Comparison of ENCODE assay signal across 8 cellular contexts in genomic region chr7:16801111-16801542, GRCh38. TPM values are rescaled to one million over a fixed set of nuclear protein-coding genes. Genes with fewer than 3 reads are reported as not detected.
A peak's percentile ranks its signal among the peaks of the same experiment; 100 is the strongest.
DNase-seq lines count a peak whose midpoint lies in the region; ATAC-seq and TF ChIP-seq lines count a peak whose summit lies in the region.

No MANE protein-coding gene starts in this region.

- no peaks in the 10 kb centered on the region for H3K27me3 Mint-ChIP-seq in osteocyte (ENCODE audit: unreplicated experiment)

- H3K4me1 ChIP-seq in gastrocnemius medialis: no peaks in the 10 kb centered on the region

- H3K36me3 ChIP-seq in gastrocnemius medialis: no peaks in the 10 kb centered on the region

- H3K4me3 Mint-ChIP-seq in osteocyte (ENCODE audit: unreplicated experiment): no peak overlapping the region

- peaks cover 7% of the 10 kb centered on the region for H3K4me1 Mint-ChIP-seq in osteocyte (ENCODE audit: unreplicated experiment)

- ATAC-seq in GM19372 (IDR thresholded peaks at IDR 0.05; ENCODE audit: low read depth, unreplicated experiment) (peak; percentile 71), esophagus mucosa (peak; percentile 81), gastrocnemius medialis (no peak)

- H3K4me3 ChIP-seq in LNCaP clone FGC (ENCODE audit: low read depth, low read length): no peak overlapping the region
- no peak overlapping the region for H3K4me3 ChIP-seq in gastrocnemius medialis

- no peaks in the 10 kb centered on the region for H3K9me3 ChIP-seq in gastrocnemius medialis

- H3K27ac ChIP-seq in gastrocnemius medialis: no peak overlapping the region

- in situ Hi-C loops in gastrocnemius medialis (cut with MboI; ENCODE audit: low sequenced_read_pairs in 4 of 4): no loop called here

- intact Hi-C loops in gastrocnemius medialis (cut with DNase I; ENCODE audit: low total_unique reads): no loop called here

- no peak for TF ChIP-seq POLR2A in gastrocnemius medialis (IDR thresholded peaks at IDR 0.05)

- H3K27ac Mint-ChIP-seq in osteocyte (ENCODE audit: unreplicated experiment): no peak overlapping the region

- H3K9me3 Mint-ChIP-seq in osteocyte (ENCODE audit: unreplicated experiment): no peaks in the 10 kb centered on the region

- no peaks in the 10 kb centered on the region for H3K36me3 Mint-ChIP-seq in osteocyte (ENCODE audit: unreplicated experiment)

- H3K27me3 ChIP-seq in gastrocnemius medialis: no peaks in the 10 kb centered on the region

- DNase-seq in COR-L47 (lab: John Stamatoyannopoulos, UW) (peak; percentile 66), LNCaP clone FGC (ENCODE audit: low read depth) (no peak), RPMI8226 (peak; percentile 58), osteocyte (ENCODE audit: extremely low spot score, unreplicated experiment) (no peak), gastrocnemius medialis (no peak), mucosa of gallbladder (ENCODE audit: low spot score) (no peak)

- TF ChIP-seq CTCF in LNCaP clone FGC (IDR thresholded peaks at IDR 0.05; ENCODE audit: control insufficient read depth, extremely low read depth, insufficient read depth) (peak; percentile 57), osteocyte (IDR thresholded peaks at IDR 0.05) (peak; percentile 69), gastrocnemius medialis (IDR thresholded peaks at IDR 0.05 in 4 of 5, conservative IDR thresholded peaks at IDR 0.05 in 1 of 5) (no peak)

RNA-seq across cellular contexts. Expression of gene AGR2, which starts 3.7 kb away (rescaled TPM):
- total RNA-seq in esophagus mucosa (7.5 TPM), osteocyte (not detected in 2 replicates), gastrocnemius medialis (1 to 10 TPM in 1 of 4 donors, not detected in 3; 1.4 TPM), mucosa of gallbladder (979 TPM)

RNA-seq across cellular contexts. Expression of gene TSPAN13, which starts 47.6 kb away (rescaled TPM):
- total RNA-seq in esophagus mucosa (12.7 TPM), osteocyte (4.9 and 5.5 TPM in 2 replicates), gastrocnemius medialis (1 to 10 TPM; 2.8 to 8.3 (median 6.9) TPM), mucosa of gallbladder (118 TPM)

Comparison
In these comparisons a context has a peak if more than half of its experiments do, and no peak if none do; other contexts are left out.
1. DNase-seq: peak in COR-L47 (single experiment) and RPMI8226 (single experiment); none in LNCaP clone FGC (single experiment), osteocyte (single experiment), gastrocnemius medialis (0 of 2) and mucosa of gallbladder (single experiment).
2. ATAC-seq: peak in GM19372 (single experiment) and esophagus mucosa (single experiment); none in gastrocnemius medialis (0 of 2).
3. CTCF ChIP-seq: peak in LNCaP clone FGC (single experiment) and osteocyte (single experiment); none in gastrocnemius medialis (0 of 5).
4. RNA of gene AGR2, which starts 3.7 kb away (total RNA-seq): 979 TPM in mucosa of gallbladder (single experiment); 7.5 TPM in esophagus mucosa (single experiment), not detected in osteocyte and 1.4 TPM in gastrocnemius medialis; every median in the first group is over 100 times any median in the second.